In genomic region chr10:73806176-73806950, GRCh38 we compare ENCODE assay signal across 23 cellular contexts. TPM values are rescaled to one million over a fixed set of nuclear protein-coding genes. Genes with fewer than 3 reads are reported as not detected.
DNase-seq lines count a peak whose midpoint lies in the region; FAIRE-seq and TF ChIP-seq lines count a peak whose summit lies in the region.
"Had no signal": no experiment of that assay in that cellular context is flagged by ENCODE, and none has a peak within 500 bp of the region (broad histone marks: within the 10 kb centered on the region; RNA-seq: fewer than 3 reads in every experiment).

No MANE protein-coding gene starts in this region.

- no peak overlapping the region for H3K4me3 ChIP-seq in stomach smooth muscle (ENCODE audit: low read length in 2 of 2)
- H3K4me3 ChIP-seq: adrenal gland, GM23338, heart left ventricle, mucosa of descending colon had no signal

- peak overlapping the region; percentile 71 for H3K4me3 Mint-ChIP-seq in activated naive CD4-positive, alpha-beta T cell treated with anti-CD3 and anti-CD28 coated beads, Interleukin-2, amount 50 U/mL, for 24 hours
- peak overlapping the region in 2 of 4 donors; percentile 6 to 48 for H3K4me3 Mint-ChIP-seq in IgD-negative memory B cell
- peak overlapping the region; percentile 43 for H3K4me3 Mint-ChIP-seq in dendritic cell treated with granulocyte-macrophage colony-stimulating factor and Interleukin-4, amounts not matched to agents 40 ng/mL and 50 ng/mL, for 4 days
- H3K4me3 Mint-ChIP-seq: GM23338 had no signal

- intact Hi-C loops in dendritic cell treated with granulocyte-macrophage colony-stimulating factor and Interleukin-4, amounts not matched to agents 40 ng/mL and 50 ng/mL, for 4 days (cut with micrococcal nuclease), result no loop called here

- H3K4me1 Mint-ChIP-seq in activated naive CD4-positive, alpha-beta T cell treated with anti-CD3 and anti-CD28 coated beads, Interleukin-2, amount 50 U/mL, for 24 hours, result peaks cover 58% of the 10 kb centered on the region
- peaks cover 24 to 35% (median 33%) of the 10 kb centered on the region in 3 donors for H3K4me1 Mint-ChIP-seq in IgD-negative memory B cell
- H3K4me1 Mint-ChIP-seq in dendritic cell treated with granulocyte-macrophage colony-stimulating factor and Interleukin-4, amounts not matched to agents 40 ng/mL and 50 ng/mL, for 4 days (ENCODE audit: low read depth), result peaks cover 79% of the 10 kb centered on the region

- no peak overlapping the region for H3K9ac ChIP-seq in stomach smooth muscle (ENCODE audit: low read length in 2 of 2)

- no peaks in the 10 kb centered on the region for H3K27me3 Mint-ChIP-seq in activated naive CD4-positive, alpha-beta T cell treated with anti-CD3 and anti-CD28 coated beads, Interleukin-2, amount 50 U/mL, for 24 hours
- H3K27me3 Mint-ChIP-seq in IgD-negative memory B cell, result no peaks in the 10 kb centered on the region
- H3K27me3 Mint-ChIP-seq in dendritic cell treated with granulocyte-macrophage colony-stimulating factor and Interleukin-4, amounts not matched to agents 40 ng/mL and 50 ng/mL, for 4 days, result no peaks in the 10 kb centered on the region

- TF ChIP-seq POLR2A in GM12892 (IDR thresholded peaks at IDR 0.05; ENCODE audit: low read depth, low read length), result no peak

- DNase-seq in activated naive CD4-positive, alpha-beta T cell treated with Interleukin-2 at 50 U/mL for 16 hours, result no peak
- DNase-seq in NCI-H2029 (lab: John Stamatoyannopoulos, UW), result no peak
- no peak for DNase-seq in GM12892 (ENCODE audit: insufficient read length)
- DNase-seq: activated CD4-positive, alpha-beta T cell treated with anti-CD3 and anti-CD28 coated beads for 48 hours; DMS79; heart left ventricle; IMR-90; MM.1S; NCI-H146; NCI-H69; retina; stimulated activated CD4-positive, alpha-beta T cell treated with anti-CD3 and anti-CD28 coated beads, Interleukin-4, amount 100 ng/mL, for 4 hours; substantia nigra; SW 1271 had no signal

- H3K27me3 ChIP-seq in stomach smooth muscle (ENCODE audit: control insufficient read depth in 1 of 2, insufficient read depth in 2 of 2, low read length in 2 of 2), result no peaks in the 10 kb centered on the region
- H3K27me3 ChIP-seq: adrenal gland, heart left ventricle had no signal

- H3K36me3 Mint-ChIP-seq in activated naive CD4-positive, alpha-beta T cell treated with anti-CD3 and anti-CD28 coated beads, Interleukin-2, amount 50 U/mL, for 24 hours, result peaks cover 13% of the 10 kb centered on the region
- peaks cover 8% of the 10 kb centered on the region for H3K36me3 Mint-ChIP-seq in IgD-negative memory B cell
- H3K36me3 Mint-ChIP-seq in dendritic cell treated with granulocyte-macrophage colony-stimulating factor and Interleukin-4, amounts not matched to agents 40 ng/mL and 50 ng/mL, for 4 days (ENCODE audit: low read depth), result peaks cover 94% of the 10 kb centered on the region

- H3K27ac Mint-ChIP-seq in activated naive CD4-positive, alpha-beta T cell treated with anti-CD3 and anti-CD28 coated beads, Interleukin-2, amount 50 U/mL, for 24 hours, result peak overlapping the region; percentile 69
- H3K27ac Mint-ChIP-seq in IgD-negative memory B cell, result peak overlapping the region in 2 of 3 donors; percentile 66 to 92
- peak overlapping the region; percentile 68 for H3K27ac Mint-ChIP-seq in dendritic cell treated with granulocyte-macrophage colony-stimulating factor and Interleukin-4, amounts not matched to agents 40 ng/mL and 50 ng/mL, for 4 days
- H3K27ac Mint-ChIP-seq: GM23338 had no signal

- peaks cover 15% of the 10 kb centered on the region for H3K4me1 ChIP-seq in stomach smooth muscle (ENCODE audit: control insufficient read depth, insufficient read depth, low read length)

- H3K27ac ChIP-seq in stomach smooth muscle (ENCODE audit: low read length), result peak overlapping the region; percentile 11
- H3K27ac ChIP-seq: heart left ventricle had no signal

- no peaks in the 10 kb centered on the region for H3K9me3 ChIP-seq in stomach smooth muscle (ENCODE audit: control insufficient read depth in 2 of 2, low read length in 2 of 2)
- H3K9me3 ChIP-seq: adrenal gland, heart left ventricle, mucosa of descending colon had no signal

- peaks cover 53 to 55% of the 10 kb centered on the region in 2 donors for H3K36me3 ChIP-seq in stomach smooth muscle (ENCODE audit: control insufficient read depth in 2 of 2, insufficient read depth in 2 of 2, low read length in 2 of 2)

- no peaks in the 10 kb centered on the region for H3K9me3 Mint-ChIP-seq in activated naive CD4-positive, alpha-beta T cell treated with anti-CD3 and anti-CD28 coated beads, Interleukin-2, amount 50 U/mL, for 24 hours
- no peaks in the 10 kb centered on the region for H3K9me3 Mint-ChIP-seq in IgD-negative memory B cell
- no peaks in the 10 kb centered on the region for H3K9me3 Mint-ChIP-seq in dendritic cell treated with granulocyte-macrophage colony-stimulating factor and Interleukin-4, amounts not matched to agents 40 ng/mL and 50 ng/mL, for 4 days
- H3K9me3 Mint-ChIP-seq: GM23338 had no signal

- FAIRE-seq in GM12892 (lab: Jason Lieb, UNC), result no peak
- FAIRE-seq: bronchial epithelial cell, GM12891 had no signal

RNA-seq across cellular contexts. Expression of gene NDST2, which starts 5.0 kb away (rescaled TPM):
- 21.4 TPM for polyA plus RNA-seq in IgD-negative memory B cell
- polyA plus RNA-seq in GM12892 (2012; ENCODE audit: missing spikeins), result 11.6 TPM

RNA-seq across cellular contexts. Expression of gene ZSWIM8, which starts 21.0 kb away (rescaled TPM):
- polyA plus RNA-seq in IgD-negative memory B cell, result 15.2 TPM
- 38.4 TPM for polyA plus RNA-seq in GM12892 (2012; ENCODE audit: missing spikeins)

RNA-seq across cellular contexts. Expression of gene CHCHD1, which starts 24.5 kb away (rescaled TPM):
- 54.4 TPM for polyA plus RNA-seq in IgD-negative memory B cell
- 68.6 TPM for polyA plus RNA-seq in GM12892 (2012; ENCODE audit: missing spikeins)
